ENCODE assay signal across 1 cellular context in genomic region chr2:219543596-219544358, GRCh38.
TF ChIP-seq lines count a peak whose summit lies in the region.

CHPF (minus strand) TSS chr2:219543809; CDS start chr2:219543538, 271 bp downstream.
TMEM198 (plus strand) TSS chr2:219544028; CDS start chr2:219544728, 700 bp downstream.

TF ChIP-seq in HepG2, 621 proteins besides CTCF, POLR2A, EP300 and RAD21 (continued from another document and continues in another):
- TF ChIP-seq PRDM10 (CRISPR knock-in tag; IDR thresholded peaks at IDR 0.05; ENCODE audit: low read depth): peak; percentile 98
- no peak for TF ChIP-seq ZNF644 (CRISPR knock-in tag; IDR thresholded peaks at IDR 0.05; ENCODE audit: low read depth)
- TF ChIP-seq ZNF782 (CRISPR knock-in tag; IDR thresholded peaks at IDR 0.05; ENCODE audit: borderline replicate concordance): peak; percentile 91; the same call in 1 of the 2 replicates
- peak; percentile 55; the same call in 1 of the 2 replicates for TF ChIP-seq AKNA (CRISPR knock-in tag; IDR thresholded peaks at IDR 0.05; ENCODE audit: borderline replicate concordance)
- TF ChIP-seq ZBTB38 (CRISPR knock-in tag; IDR thresholded peaks at IDR 0.05): peak; percentile 61
- TF ChIP-seq CCDC6 (CRISPR knock-in tag; IDR thresholded peaks at IDR 0.05): peak; percentile 74; the same call in 1 of the 2 replicates
- TF ChIP-seq DMTF1 (CRISPR knock-in tag; IDR thresholded peaks at IDR 0.05): no peak
- peak; percentile 97 for TF ChIP-seq ZFP90 (CRISPR knock-in tag; IDR thresholded peaks at IDR 0.05; ENCODE audit: borderline replicate concordance)
- peak; percentile 85; the same call in 1 of the 2 replicates for TF ChIP-seq HMGXB3 (CRISPR knock-in tag; IDR thresholded peaks at IDR 0.05; ENCODE audit: borderline replicate concordance)
- peak; percentile 61 for TF ChIP-seq CREB3 (CRISPR knock-in tag; IDR thresholded peaks at IDR 0.05)
- TF ChIP-seq LBX2 (CRISPR knock-in tag; IDR thresholded peaks at IDR 0.05; ENCODE audit: borderline replicate concordance): peak; percentile 21; the same call in 1 of the 2 replicates
- no peak; a peak in 1 of 4 replicates for TF ChIP-seq ATF4 (CRISPR knock-in tag; IDR thresholded peaks at IDR 0.05)
- 0 out of 2 replicates have a peak, but pooled peaks have one; percentile 54 for TF ChIP-seq CHD2 (IDR thresholded peaks at IDR 0.05; ENCODE audit: low read depth, low read length)
- TF ChIP-seq ZNF232 (CRISPR knock-in tag; IDR thresholded peaks at IDR 0.05; ENCODE audit: borderline replicate concordance): peak; percentile 91
- TF ChIP-seq DBP (CRISPR knock-in tag; IDR thresholded peaks at IDR 0.05; ENCODE audit: not compliant biosample characterization): peak; percentile 79
- TF ChIP-seq ATRX (CRISPR knock-in tag; IDR thresholded peaks at IDR 0.05; ENCODE audit: borderline replicate concordance): no peak
- TF ChIP-seq ZEB1 (IDR thresholded peaks at IDR 0.05; ENCODE audit: insufficient replicate concordance, low read depth): peak; percentile 25
- peak; percentile 68; the same call in 1 of the 2 replicates for TF ChIP-seq FOXP4 (CRISPR knock-in tag; IDR thresholded peaks at IDR 0.05)
- TF ChIP-seq ZNF383 (CRISPR knock-in tag; IDR thresholded peaks at IDR 0.05; ENCODE audit: borderline replicate concordance): no peak
- peak; percentile 40; the same call in 1 of the 2 replicates for TF ChIP-seq REXO4 (CRISPR knock-in tag; IDR thresholded peaks at IDR 0.05; ENCODE audit: borderline replicate concordance)
- no peak for TF ChIP-seq ZBTB3 (CRISPR knock-in tag; IDR thresholded peaks at IDR 0.05; ENCODE audit: borderline replicate concordance, low read depth)
- TF ChIP-seq SP140L (CRISPR knock-in tag; IDR thresholded peaks at IDR 0.05; ENCODE audit: borderline replicate concordance): no peak
- TF ChIP-seq MED1 (CRISPR knock-in tag; IDR thresholded peaks at IDR 0.05): peak; percentile 82
- TF ChIP-seq ZNF432 (CRISPR knock-in tag; IDR thresholded peaks at IDR 0.05; ENCODE audit: borderline replicate concordance): no peak
- TF ChIP-seq STAG1 (CRISPR knock-in tag; IDR thresholded peaks at IDR 0.05): peak; percentile 32; the same call in 1 of the 2 replicates
- peak; percentile 88; the same call in 1 of the 2 replicates for TF ChIP-seq PAX8 (CRISPR knock-in tag; IDR thresholded peaks at IDR 0.05; ENCODE audit: borderline replicate concordance)
- peak; percentile 99 for TF ChIP-seq SP4 (CRISPR knock-in tag; IDR thresholded peaks at IDR 0.05)
- no peak for TF ChIP-seq MIXL1 (CRISPR knock-in tag; IDR thresholded peaks at IDR 0.05)
- TF ChIP-seq ISL2 (CRISPR knock-in tag; IDR thresholded peaks at IDR 0.05): peak; percentile 90
